Comparison of ENCODE assay signal across 18 cellular contexts in genomic region chr1:15103211-15103610, GRCh38. TPM values are rescaled to one million over a fixed set of nuclear protein-coding genes. Genes with fewer than 3 reads are reported as not detected.
A peak's percentile ranks its signal among the peaks of the same experiment; 100 is the strongest.
DNase-seq lines count a peak whose midpoint lies in the region; ATAC-seq and TF ChIP-seq lines count a peak whose summit lies in the region.
"Had no signal": no experiment of that assay in that cellular context is flagged by ENCODE, and none has a peak within 500 bp of the region (broad histone marks: within the 10 kb centered on the region; RNA-seq: fewer than 3 reads in every experiment).

No MANE protein-coding gene starts in this region.

- H3K27ac Mint-ChIP-seq in chondrocyte (ENCODE audit: unreplicated experiment), result no peak overlapping the region
- H3K27ac Mint-ChIP-seq: B cell; CD4-positive, alpha-beta T cell; CD8-positive, alpha-beta T cell had no signal

- no peaks in the 10 kb centered on the region for H3K4me1 Mint-ChIP-seq in chondrocyte (ENCODE audit: low read depth)

- H3K4me3 Mint-ChIP-seq in chondrocyte (ENCODE audit: unreplicated experiment), result no peak overlapping the region
- H3K4me3 Mint-ChIP-seq: B cell; CD4-positive, alpha-beta T cell; CD8-positive, alpha-beta T cell had no signal

- peaks cover 29% of the 10 kb centered on the region for H3K27me3 Mint-ChIP-seq in chondrocyte (ENCODE audit: low read depth)

- peaks cover 6% of the 10 kb centered on the region for H3K36me3 Mint-ChIP-seq in chondrocyte (ENCODE audit: low read depth)
- H3K36me3 Mint-ChIP-seq: CD8-positive, alpha-beta T cell had no signal

- TF ChIP-seq CTCF in chondrocyte (IDR thresholded peaks at IDR 0.05), result no peak

- peaks cover 11% of the 10 kb centered on the region for H3K9me3 Mint-ChIP-seq in chondrocyte (ENCODE audit: low read depth)
- H3K9me3 Mint-ChIP-seq: CD4-positive, alpha-beta T cell; CD8-positive, alpha-beta T cell had no signal

- intact Hi-C loops in posterior vena cava (cut with DNase I), result no loop called here

- no peak for ATAC-seq in GM21737 (IDR thresholded peaks at IDR 0.05; ENCODE audit: unreplicated experiment)
- ATAC-seq: A549; CD8-positive, alpha-beta T cell had no signal

- DNase-seq in activated effector memory CD4-positive, alpha-beta T cell treated with anti-CD3 and anti-CD28 coated beads, Interleukin-2, amount 50 U/mL, for 16 hours, result peak; percentile 58
- no peak for DNase-seq in activated effector memory CD4-positive, alpha-beta T cell treated with Interleukin-2 at 50 U/mL for 16 hours
- DNase-seq in NCI-H526 treated with DMSO at 0.1 percent for 48 hours (lab: John Stamatoyannopoulos, UW) (peak; percentile 5), chondrocyte (ENCODE audit: low spot score) (peak; percentile 84), posterior vena cava (ENCODE audit: low spot score) (peak; percentile 59), DMS79 treated with DMSO at 0.1 percent for 48 hours (lab: John Stamatoyannopoulos, UW) (no peak)
- no peak for DNase-seq in activated CD4-positive, alpha-beta T cell treated with anti-CD3 and anti-CD28 coated beads, Interleukin-2, amount 50 U/mL, for 4 hours
- DNase-seq: AML-193; Caco-2; Calu3; CD4-positive, alpha-beta T cell; CD8-positive, alpha-beta T cell; DND-41; EL; GDM1 had no signal

RNA-seq across cellular contexts. Expression of gene TMEM51, which starts 50.3 kb away (rescaled TPM):
- total RNA-seq in chondrocyte (0.82 to 1.9 TPM (median 1.8 TPM) in 3 replicates), posterior vena cava (1 to 10 TPM; 4.3 to 6.4 TPM)
- total RNA-seq: CD4-positive, alpha-beta T cell; CD8-positive, alpha-beta T cell had no signal

Comparison
In these comparisons a context has a peak if more than half of its experiments do, and no peak if none do; other contexts are left out.
1. DNase-seq: peak in activated effector memory CD4-positive, alpha-beta T cell treated with anti-CD3 and anti-CD28 coated beads, Interleukin-2, amount 50 U/mL, for 16 hours (single experiment), NCI-H526 treated with DMSO at 0.1 percent for 48 hours (single experiment), chondrocyte (single experiment) and posterior vena cava (single experiment); none in activated effector memory CD4-positive, alpha-beta T cell treated with Interleukin-2 at 50 U/mL for 16 hours (single experiment), DMS79 treated with DMSO at 0.1 percent for 48 hours (single experiment) and activated CD4-positive, alpha-beta T cell treated with anti-CD3 and anti-CD28 coated beads, Interleukin-2, amount 50 U/mL, for 4 hours (0 of 2).